15 cellular contexts compared by ENCODE assay signal in the genomic region with DNA sequence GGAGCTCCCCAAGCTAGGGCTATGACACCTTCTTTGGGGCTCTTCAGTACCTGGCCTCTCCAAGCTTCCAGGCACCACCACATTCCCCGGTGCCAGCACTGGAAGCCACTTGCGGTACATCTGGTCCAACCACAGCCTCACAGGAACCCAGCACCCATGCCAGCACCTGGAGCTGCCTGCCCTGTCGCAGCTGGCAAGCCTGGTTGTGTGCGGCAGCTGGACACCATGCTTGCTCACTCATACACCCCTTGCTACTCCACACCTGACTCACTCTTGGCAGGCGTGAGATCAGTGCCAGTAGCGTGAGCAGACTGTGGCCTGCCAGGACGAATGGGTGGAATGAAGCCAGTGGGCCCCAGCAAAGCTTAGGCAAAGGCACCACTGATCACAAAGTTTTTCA. TPM values are rescaled to one million over a fixed set of nuclear protein-coding genes. Genes with fewer than 3 reads are reported as not detected.
A peak's percentile ranks its signal among the peaks of the same experiment; 100 is the strongest.
DNase-seq lines count a peak whose midpoint lies in the region; TF ChIP-seq lines count a peak whose summit lies in the region.
"Had no signal": no experiment of that assay in that cellular context is flagged by ENCODE, and none has a peak within 500 bp of the region (broad histone marks: within the 10 kb centered on the region; RNA-seq: fewer than 3 reads in every experiment).

No MANE protein-coding gene starts in this region.

- no peak overlapping the region for H2BK12ac ChIP-seq in H9 (ENCODE audit: insufficient read length, low read depth, low read length)

- no peak overlapping the region for H3K27ac ChIP-seq in H9 (ENCODE audit: insufficient read length, low read depth, low read length)
- H3K27ac ChIP-seq: A549, C4-2B, HL-60 had no signal

- H3K27ac Mint-ChIP-seq in H9 (no peak overlapping the region), chondrocyte (ENCODE audit: unreplicated experiment) (no peak overlapping the region)
- H3K27ac Mint-ChIP-seq: CD4-positive, alpha-beta memory T cell had no signal

- intact Hi-C loops in posterior vena cava (cut with DNase I), result no loop called here

- no peak overlapping the region for H3K18ac ChIP-seq in H9 (ENCODE audit: insufficient read length, low read depth, low read length)

- H2BK20ac ChIP-seq in H9 (ENCODE audit: low read depth, low read length, poor library complexity, severe bottlenecking), result no peak overlapping the region

- no peak overlapping the region for H2AFZ ChIP-seq in H9 (ENCODE audit: low read length)

- H3K9me3 Mint-ChIP-seq in H9, result peaks cover 0 to 2% of the 10 kb centered on the region in 2 experiments; a peak in 1 of 5 replicates
- no peaks in the 10 kb centered on the region for H3K9me3 Mint-ChIP-seq in chondrocyte (ENCODE audit: low read depth)

- H2BK120ac ChIP-seq in H9 (ENCODE audit: low read depth, low read length, poor library complexity, severe bottlenecking), result no peak overlapping the region

- no peaks in the 10 kb centered on the region for H4K20me1 ChIP-seq in H9 (ENCODE audit: control insufficient read depth, insufficient read depth, insufficient read length)

- H4K91ac ChIP-seq in H9 (ENCODE audit: insufficient read length, low read depth, low read length), result no peak overlapping the region

- DNase-seq in Daoy (ENCODE audit: low read depth) (peak; percentile 19), H9 (no peak), chondrocyte (ENCODE audit: low spot score) (peak; percentile 68), posterior vena cava (ENCODE audit: low spot score) (peak; percentile 68), NCI-H146 (lab: John Stamatoyannopoulos, UW) (no peak), SW 1271 (lab: John Stamatoyannopoulos, UW) (no peak), mucosa of gallbladder (ENCODE audit: low spot score) (no peak)
- DNase-seq: BE2C; CD4-positive, alpha-beta memory T cell; DND-41; GF-D8; IMR-90 had no signal

- no peak overlapping the region for H3K9ac ChIP-seq in H9 (ENCODE audit: extremely low read depth, insufficient read length, low read length)

- peak overlapping the region; percentile 4 for H4K5ac ChIP-seq in H9 (ENCODE audit: insufficient read length, low read depth, low read length)

- H3K4me2 ChIP-seq in H9 (ENCODE audit: insufficient read depth, insufficient read length, low read length), result no peak overlapping the region
- H3K4me2 ChIP-seq: A549 had no signal

- H2BK5ac ChIP-seq in H9 (ENCODE audit: insufficient read length, low read length), result no peak overlapping the region

- no peak overlapping the region for H3K23ac ChIP-seq in H9 (ENCODE audit: insufficient read length, low read depth, low read length)

- no CpG with 5 or more reads among the region's 7 CpGs for WGBS in H9 (ENCODE audit: extremely low coverage, insufficient read length, low lambda C conversion rate)

- H3K14ac ChIP-seq in H9 (ENCODE audit: insufficient read depth, low read length), result no peak overlapping the region

- H3K27me3 Mint-ChIP-seq in H9 (ENCODE audit: low read depth) (no peaks in the 10 kb centered on the region), chondrocyte (ENCODE audit: low read depth) (no peaks in the 10 kb centered on the region)
- H3K27me3 Mint-ChIP-seq: CD4-positive, alpha-beta memory T cell had no signal

- no peaks in the 10 kb centered on the region for H3K4me1 ChIP-seq in H9 (ENCODE audit: insufficient read depth, low read length)
- H3K4me1 ChIP-seq: A549, BE2C had no signal

- no peak overlapping the region for H4K8ac ChIP-seq in H9 (replicated peaks; ENCODE audit: insufficient read length, low read depth, low read length)

- no peaks in the 10 kb centered on the region; a peak in 1 of 7 replicates for H3K36me3 Mint-ChIP-seq in H9 (ENCODE audit: insufficient read depth in 1 of 3, low read depth in 3 of 3)
- no peaks in the 10 kb centered on the region for H3K36me3 Mint-ChIP-seq in chondrocyte (ENCODE audit: low read depth)
- H3K36me3 Mint-ChIP-seq: CD4-positive, alpha-beta memory T cell had no signal

- H3K4me3 Mint-ChIP-seq in H9 (no peak overlapping the region), chondrocyte (ENCODE audit: unreplicated experiment) (no peak overlapping the region)
- H3K4me3 Mint-ChIP-seq: CD4-positive, alpha-beta memory T cell had no signal

- H3T11ph ChIP-seq in H9 (ENCODE audit: low read length), result no peak overlapping the region

- H3K4me1 Mint-ChIP-seq in H9 (peaks cover 0 to 5% of the 10 kb centered on the region in 2 experiments; a peak in 2 of 4 replicates), chondrocyte (ENCODE audit: low read depth) (no peaks in the 10 kb centered on the region)
- H3K4me1 Mint-ChIP-seq: CD4-positive, alpha-beta memory T cell had no signal

- TF ChIP-seq CTCF in H9 (conservative IDR thresholded peaks at IDR 0.05) (no peak), chondrocyte (IDR thresholded peaks at IDR 0.05) (no peak)

- no peak overlapping the region for H2BK15ac ChIP-seq in H9 (ENCODE audit: low read depth, low read length)

- H3K27me3 ChIP-seq in H9 (ENCODE audit: insufficient read depth, low read length), result no peaks in the 10 kb centered on the region
- H3K27me3 ChIP-seq: BE2C had no signal

- no peaks in the 10 kb centered on the region for H3K79me2 ChIP-seq in H9 (ENCODE audit: insufficient read depth, low read length)

- H3K9me3 ChIP-seq in H9 (ENCODE audit: control insufficient read depth, low read depth, low read length), result no peaks in the 10 kb centered on the region
- H3K9me3 ChIP-seq: A549, BE2C had no signal

- no peaks in the 10 kb centered on the region for H3K79me1 ChIP-seq in H9 (ENCODE audit: insufficient read depth, low read depth, low read length, poor library complexity, severe bottlenecking)

- no peaks in the 10 kb centered on the region for H3K23me2 ChIP-seq in H9 (ENCODE audit: insufficient read length, low read depth, low read length, poor library complexity, severe bottlenecking)

- no peak overlapping the region for H3K4ac ChIP-seq in H9 (ENCODE audit: low read depth, low read length)

- H3K56ac ChIP-seq in H9 (ENCODE audit: insufficient read length, low read depth, low read length), result no peak overlapping the region

- no peak overlapping the region for H2AK5ac ChIP-seq in H9 (ENCODE audit: insufficient read length, low read length)

RNA-seq across cellular contexts. Expression of a gene that starts 34.0 kb away (rescaled TPM):
- total RNA-seq in Daoy (2014; rRNA removed; shearing (Covaris generic)), result 0.29 TPM in 1 of 2 replicates, not detected in the other
- total RNA-seq in H9 (2021) (11.0 and 12.0 TPM in 2 replicates), chondrocyte (not detected in 3 replicates), posterior vena cava (1 to 10 TPM in 1 of 2 donors, under 1 TPM in 1; 0.81 to 1.2 TPM), mucosa of gallbladder (0.23 TPM)
- total RNA-seq: CD4-positive, alpha-beta memory T cell; IMR-90 had no signal

Comparison
In these comparisons a context has a peak if more than half of its experiments do, and no peak if none do; other contexts are left out.
1. DNase-seq: peak in Daoy (single experiment), chondrocyte (single experiment) and posterior vena cava (single experiment); none in H9 (single experiment), NCI-H146 (single experiment), SW 1271 (0 of 2) and mucosa of gallbladder (single experiment).